9 cellular contexts compared by ENCODE assay signal in genomic region chr1:206581571-206581981, GRCh38. TPM values are rescaled to one million over a fixed set of nuclear protein-coding genes. Genes with fewer than 3 reads are reported as not detected.
DNase-seq lines count a peak whose midpoint lies in the region; ATAC-seq and TF ChIP-seq lines count a peak whose summit lies in the region.
"Had no signal": no experiment of that assay in that cellular context is flagged by ENCODE, and none has a peak within 500 bp of the region (broad histone marks: within the 10 kb centered on the region; RNA-seq: fewer than 3 reads in every experiment).

No MANE protein-coding gene starts in this region.

- no peaks in the 10 kb centered on the region for H3K9me3 Mint-ChIP-seq in activated naive CD8-positive, alpha-beta T cell treated with anti-CD3 and anti-CD28 coated beads, Interleukin-2, amount 50 U/mL, for 24 hours

- no peak overlapping the region for H3K27ac ChIP-seq in HEK293 (ENCODE audit: extremely low read depth, low read depth, low read length)

- peaks cover 96% of the 10 kb centered on the region for H3K4me1 Mint-ChIP-seq in activated naive CD8-positive, alpha-beta T cell treated with anti-CD3 and anti-CD28 coated beads, Interleukin-2, amount 50 U/mL, for 24 hours

- no peak overlapping the region for H3K4me3 ChIP-seq in HEK293 (ENCODE audit: low read depth, low read length)

- TF ChIP-seq CTCF in HEK293 (tag by site-specific recombination; IDR thresholded peaks at IDR 0.05) = no peak

- DNase-seq in activated CD4-positive, alpha-beta T cell treated with anti-CD3 and anti-CD28 coated beads for 4 hours = peak; percentile 87 to 88
- DNase-seq in activated naive CD8-positive, alpha-beta T cell treated with anti-CD3 and anti-CD28 coated beads, Interleukin-2, amount 50 U/mL, for 24 hours = peak; percentile 69
- DNase-seq in stimulated activated CD4-positive, alpha-beta T cell treated with anti-CD3 and anti-CD28 coated beads, Interleukin-2, amount 100 ng/mL, for 4 hours (ENCODE audit: low read depth) = peak; percentile 86
- DNase-seq in NCI-H524 (lab: John Stamatoyannopoulos, UW) (no peak), NCI-H2029 treated with DMSO at 0.1 percent for 48 hours (lab: John Stamatoyannopoulos, UW) (no peak), epidermal melanocyte (ENCODE audit: insufficient read length, low spot score) (no peak)
- DNase-seq: DMS79 treated with DMSO at 0.1 percent for 48 hours had no signal

- peak overlapping the region; percentile 100 for H3K27ac Mint-ChIP-seq in activated naive CD8-positive, alpha-beta T cell treated with anti-CD3 and anti-CD28 coated beads, Interleukin-2, amount 50 U/mL, for 24 hours

- H3K36me3 ChIP-seq in HEK293 (ENCODE audit: control insufficient read depth in 2 of 2, insufficient read depth in 1 of 2, low read length in 2 of 2) = peaks cover 0 to 33% of the 10 kb centered on the region in 2 experiments; a peak in 1 of 3 replicates

- no peaks in the 10 kb centered on the region for H3K9me3 ChIP-seq in HEK293 (ENCODE audit: control insufficient read depth, insufficient read depth, low read depth, low read length)

- peak; percentile 7 for ATAC-seq in activated naive CD8-positive, alpha-beta T cell treated with anti-CD3 and anti-CD28 coated beads, Interleukin-2, amount 50 U/mL, for 24 hours
- no peak for ATAC-seq in esophagus mucosa

- CTCF ChIA-PET in HEK293 (lab: Yijun Ruan, JAX) = interaction anchor here (0.6 to 2.3 kb wide), 5 partner anchors 25 to 776 kb away, joined by 3 to 20 read pairs (median 5); no protein-coding TSS in a partner anchor

- no peaks in the 10 kb centered on the region for H3K27me3 Mint-ChIP-seq in activated naive CD8-positive, alpha-beta T cell treated with anti-CD3 and anti-CD28 coated beads, Interleukin-2, amount 50 U/mL, for 24 hours

- peak overlapping the region; percentile 58 for H3K4me3 Mint-ChIP-seq in activated naive CD8-positive, alpha-beta T cell treated with anti-CD3 and anti-CD28 coated beads, Interleukin-2, amount 50 U/mL, for 24 hours

- POLR2A ChIA-PET in HEK293 (lab: Yijun Ruan, JAX) = no interaction called here

- H3K36me3 Mint-ChIP-seq in activated naive CD8-positive, alpha-beta T cell treated with anti-CD3 and anti-CD28 coated beads, Interleukin-2, amount 50 U/mL, for 24 hours (ENCODE audit: low read depth) = peaks cover 71% of the 10 kb centered on the region

- H3K4me1 ChIP-seq in HEK293 (ENCODE audit: control insufficient read depth, insufficient read depth, low read length) = no peaks in the 10 kb centered on the region

TF ChIP-seq in HEK293, 187 proteins besides CTCF, POLR2A, EP300 and RAD21:
- TF ChIP-seq EGR2 (tag by site-specific recombination; IDR thresholded peaks at IDR 0.05; ENCODE audit: low read depth) = peak; percentile 69
- peak; percentile 37; the same call in 1 of the 2 replicates for TF ChIP-seq ZFHX2 (tag by site-specific recombination; conservative IDR thresholded peaks at IDR 0.05)
- TF ChIP-seq GFI1B (tag by site-specific recombination; IDR thresholded peaks at IDR 0.05) = no peak
- peak; percentile 59 for TF ChIP-seq ZNF366 (tag by site-specific recombination; conservative IDR thresholded peaks at IDR 0.05)

RNA-seq across cellular contexts. Expression of gene EIF2D, which starts 30.7 kb away (rescaled TPM):
- total RNA-seq in esophagus mucosa = 41.8 TPM

RNA-seq across cellular contexts. Expression of gene DYRK3, which starts 53.8 kb away (rescaled TPM):
- total RNA-seq in esophagus mucosa = 6.1 TPM

Comparison
In these comparisons a context has a peak if more than half of its experiments do, and no peak if none do; other contexts are left out.
1. DNase-seq: peak in activated CD4-positive, alpha-beta T cell treated with anti-CD3 and anti-CD28 coated beads for 4 hours (2 of 2), activated naive CD8-positive, alpha-beta T cell treated with anti-CD3 and anti-CD28 coated beads, Interleukin-2, amount 50 U/mL, for 24 hours (single experiment) and stimulated activated CD4-positive, alpha-beta T cell treated with anti-CD3 and anti-CD28 coated beads, Interleukin-2, amount 100 ng/mL, for 4 hours (single experiment); none in NCI-H524 (0 of 2), NCI-H2029 treated with DMSO at 0.1 percent for 48 hours (single experiment) and epidermal melanocyte (single experiment).